ENCODE assay signal across 8 cellular contexts in the genomic region with DNA sequence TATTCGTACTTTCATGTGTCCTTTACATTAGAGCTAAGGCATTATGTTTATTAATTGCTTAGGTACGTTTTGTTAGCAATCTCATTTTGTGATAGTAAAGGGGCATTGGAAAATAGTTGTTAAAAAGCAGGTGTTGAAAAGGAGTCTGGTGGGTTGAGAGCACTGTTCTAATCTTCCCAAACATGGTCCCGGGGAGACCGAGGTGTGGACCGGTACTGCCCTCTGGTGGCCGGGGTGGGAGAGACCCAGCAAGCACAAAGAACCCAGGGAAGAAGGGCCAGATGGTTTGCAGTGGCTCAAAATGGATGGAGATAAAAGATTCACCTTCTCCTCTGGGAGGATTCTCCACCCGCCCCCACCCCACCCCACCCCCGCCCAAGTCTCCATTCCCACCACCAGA. TPM values are rescaled to one million over a fixed set of nuclear protein-coding genes. Genes with fewer than 3 reads are reported as not detected.
A peak's percentile ranks its signal among the peaks of the same experiment; 100 is the strongest.
DNase-seq lines count a peak whose midpoint lies in the region; ATAC-seq, FAIRE-seq and TF ChIP-seq lines count a peak whose summit lies in the region.

No MANE protein-coding gene starts in this region.

- TF ChIP-seq CTCF in SK-N-SH (IDR thresholded peaks at IDR 0.05), result peak; percentile 73
- TF ChIP-seq CTCF in retinal pigment epithelial cell (conservative IDR thresholded peaks at IDR 0.05; ENCODE audit: low read depth, low read length), result peak; percentile 83

- peaks cover 31 to 33% of the 10 kb centered on the region in 2 experiments for H3K36me3 ChIP-seq in SK-N-SH (replicated peaks in 1 of 2; ENCODE audit: control insufficient read depth in 1 of 2, insufficient read depth in 2 of 2, low read length in 1 of 2)

- DNase-seq in SKM-1 treated with dmso at 0.1 percent for 144 hours (lab: John Stamatoyannopoulos, UW; ENCODE audit: unreplicated experiment) (peak; percentile 7), SKM-1 (lab: John Stamatoyannopoulos, UW; ENCODE audit: unreplicated experiment) (no peak), HTR-8/SVneo (ENCODE audit: insufficient read length, low spot score) (peak; percentile 51), SK-N-SH (peak; percentile 77), cardiac septum (ENCODE audit: low spot score) (peak; percentile 87), retinal pigment epithelial cell (ENCODE audit: low read depth) (no peak)
- DNase-seq in activated naive CD4-positive, alpha-beta T cell treated with anti-CD3 and anti-CD28 coated beads, Interleukin-2, amount 50 U/mL, for 16 hours, result peak; percentile 75

- peak overlapping the region in 1 of 2 experiments; percentile 85; a peak in 2 of 4 replicates for H3K27ac ChIP-seq in SK-N-SH (ENCODE audit: low read depth in 2 of 2, low read length in 1 of 2)

- no peaks in the 10 kb centered on the region for H3K9me2 ChIP-seq in SK-N-SH

- H3K79me2 ChIP-seq in SK-N-SH (ENCODE audit: insufficient read depth), result no peaks in the 10 kb centered on the region

- no peak overlapping the region for H3K9ac ChIP-seq in SK-N-SH

- no peak for FAIRE-seq in HTR-8/SVneo (lab: Jason Lieb, UNC)

- WGBS in SK-N-SH (ENCODE audit: low lambda C conversion rate), result 39% methylated on average over 8 of the region's 8 CpGs

- peak; percentile 80 for TF ChIP-seq RAD21 in SK-N-SH (IDR thresholded peaks at IDR 0.05; ENCODE audit: low read length)

- H3K4me1 ChIP-seq in SK-N-SH (ENCODE audit: control insufficient read depth in 1 of 2, insufficient read depth in 2 of 2, low read depth in 1 of 2, low read length in 1 of 2), result peaks cover 0 to 13% of the 10 kb centered on the region in 2 experiments; a peak in 3 of 4 replicates

- CTCF ChIA-PET in SK-N-SH (lab: Yijun Ruan, JAX), result interaction anchor here (0.6 to 2.5 kb wide), 32 partner anchors 8 to 449 kb away, joined by 3 to 20 read pairs (median 4); a partner anchor contains a TSS

- no peak for ATAC-seq in GM19328 (IDR thresholded peaks at IDR 0.05; ENCODE audit: unreplicated experiment)

- POLR2A ChIA-PET in SK-N-SH (lab: Yijun Ruan, JAX), result interaction anchor here (0.6 to 2.1 kb wide), 3 partner anchors 18 to 59 kb away, joined by 3 to 11 read pairs (median 5); a partner anchor contains a TSS

- H3K4me3 ChIP-seq in SK-N-SH (ENCODE audit: low read depth in 2 of 2, low read length in 1 of 2), result no peak overlapping the region; a peak in 1 of 4 replicates
- no peak overlapping the region for H3K4me3 ChIP-seq in retinal pigment epithelial cell (ENCODE audit: low read length)

- H3K27me3 ChIP-seq in SK-N-SH (ENCODE audit: insufficient read depth), result no peaks in the 10 kb centered on the region

- no peaks in the 10 kb centered on the region for H3K9me3 ChIP-seq in SK-N-SH

- intact Hi-C loops in cardiac septum (cut with DNase I), result loop anchor here (2.0 kb wide), 1 partner anchor 26 kb away; a partner anchor contains a TSS

- H4K20me1 ChIP-seq in SK-N-SH (ENCODE audit: insufficient read depth), result no peaks in the 10 kb centered on the region

- no peak overlapping the region for H3K4me2 ChIP-seq in SK-N-SH

- H3F3A ChIP-seq in SK-N-SH (replicated peaks; ENCODE audit: insufficient read depth), result no peaks in the 10 kb centered on the region

- H2AFZ ChIP-seq in SK-N-SH (ENCODE audit: low read depth), result no peak overlapping the region

- TF ChIP-seq EP300 in SK-N-SH (IDR thresholded peaks at IDR 0.05; ENCODE audit: borderline replicate concordance in 1 of 2, low read depth in 1 of 2, low read length in 1 of 2), result no peak

TF ChIP-seq in SK-N-SH, 30 proteins besides CTCF, POLR2A, EP300 and RAD21:
- TF ChIP-seq FOXM1 (IDR thresholded peaks at IDR 0.05; ENCODE audit: low read depth) (no peak), SMC3 (IDR thresholded peaks at IDR 0.05; ENCODE audit: low read depth, low read length) (peak; percentile 61)

RNA-seq across cellular contexts. Expression of a gene that starts 26.1 kb away (rescaled TPM):
- 4.2 and 4.9 TPM in 2 replicates for polyA plus RNA-seq in SK-N-SH (2012; rRNA removed)
- 6.0 and 6.4 TPM in 2 replicates for polyA plus RNA-seq in SK-N-SH (2012; cell fraction: cytosol; rRNA removed)
- polyA plus RNA-seq in SK-N-SH (2012; cell fraction: nucleus; rRNA removed), result 4.3 and 5.0 TPM in 2 replicates
- 5.4 TPM for total RNA-seq in cardiac septum

RNA-seq across cellular contexts. Expression of a gene that starts 58.7 kb away (rescaled TPM):
- polyA plus RNA-seq in SK-N-SH (2012; rRNA removed), result 60.3 and 83.3 TPM in 2 replicates
- 73.5 and 80.4 TPM in 2 replicates for polyA plus RNA-seq in SK-N-SH (2012; cell fraction: cytosol; rRNA removed)
- polyA plus RNA-seq in SK-N-SH (2012; cell fraction: nucleus; rRNA removed), result 32.4 and 64.5 TPM in 2 replicates
- 107 TPM for total RNA-seq in cardiac septum

Comparison
In these comparisons a context has a peak if more than half of its experiments do, and no peak if none do; other contexts are left out.
1. DNase-seq: peak in SKM-1 treated with dmso at 0.1 percent for 144 hours (single experiment), HTR-8/SVneo (single experiment), SK-N-SH (single experiment), activated naive CD4-positive, alpha-beta T cell treated with anti-CD3 and anti-CD28 coated beads, Interleukin-2, amount 50 U/mL, for 16 hours (single experiment) and cardiac septum (single experiment); none in SKM-1 (single experiment) and retinal pigment epithelial cell (single experiment).